2 cellular contexts compared by ENCODE assay signal in genomic region chr2:98311771-98312545, GRCh38.
TF ChIP-seq lines count a peak whose summit lies in the region.

No MANE protein-coding gene starts in this region.

TF ChIP-seq in GM23338, 12 proteins besides CTCF, POLR2A, EP300 and RAD21:
- TF ChIP-seq ZNF331 (CRISPR knock-in tag; IDR thresholded peaks at IDR 0.05; ENCODE audit: low read depth) = no peak
- TF ChIP-seq STAT1 (IDR thresholded peaks at IDR 0.05; ENCODE audit: unreplicated experiment) = no peak

TF ChIP-seq in H1, 55 proteins besides CTCF, POLR2A, EP300 and RAD21:
- no peak for TF ChIP-seq BCL11A (IDR thresholded peaks at IDR 0.05; ENCODE audit: low read depth in 2 of 2, low read length in 2 of 2)
- no peak for TF ChIP-seq CHD2 (IDR thresholded peaks at IDR 0.05; ENCODE audit: low read length)
- TF ChIP-seq NRF1 (IDR thresholded peaks at IDR 0.05; ENCODE audit: low read depth, low read length) = no peak
- no peak for TF ChIP-seq TCF12 (IDR thresholded peaks at IDR 0.05; ENCODE audit: low read depth, low read length)
- no peak for TF ChIP-seq GTF2F1 (IDR thresholded peaks at IDR 0.05; ENCODE audit: borderline replicate concordance, low read depth, low read length)
- TF ChIP-seq KDM4A (IDR thresholded peaks at IDR 0.05; ENCODE audit: low read depth, low read length, severe bottlenecking) = no peak
- no peak for TF ChIP-seq BRCA1 (IDR thresholded peaks at IDR 0.05; ENCODE audit: low read depth, low read length)
- no peak for TF ChIP-seq JUND (IDR thresholded peaks at IDR 0.05; ENCODE audit: low read length)
- TF ChIP-seq SRF (IDR thresholded peaks at IDR 0.05; ENCODE audit: low read depth, low read length) = no peak
- no peak for TF ChIP-seq RFX5 (IDR thresholded peaks at IDR 0.05; ENCODE audit: borderline replicate concordance, low read depth, low read length)
- TF ChIP-seq MAFK (IDR thresholded peaks at IDR 0.05; ENCODE audit: low read depth, low read length) = no peak
- no peak for TF ChIP-seq E2F6 (IDR thresholded peaks at IDR 0.05)
- TF ChIP-seq SIN3A (conservative IDR thresholded peaks at IDR 0.05 in 1 of 2, IDR thresholded peaks at IDR 0.05 in 1 of 2; ENCODE audit: low read depth in 1 of 2, low read length in 2 of 2) = no peak
- TF ChIP-seq POU5F1 (IDR thresholded peaks at IDR 0.05; ENCODE audit: low read depth, low read length) = no peak
- TF ChIP-seq SUZ12 (IDR thresholded peaks at IDR 0.05; ENCODE audit: low read length) = no peak
- TF ChIP-seq BACH1 (IDR thresholded peaks at IDR 0.05; ENCODE audit: low read length) = no peak
- no peak for TF ChIP-seq EGR1 (IDR thresholded peaks at IDR 0.05; ENCODE audit: borderline replicate concordance, low read depth, low read length)
